In the genomic region with DNA sequence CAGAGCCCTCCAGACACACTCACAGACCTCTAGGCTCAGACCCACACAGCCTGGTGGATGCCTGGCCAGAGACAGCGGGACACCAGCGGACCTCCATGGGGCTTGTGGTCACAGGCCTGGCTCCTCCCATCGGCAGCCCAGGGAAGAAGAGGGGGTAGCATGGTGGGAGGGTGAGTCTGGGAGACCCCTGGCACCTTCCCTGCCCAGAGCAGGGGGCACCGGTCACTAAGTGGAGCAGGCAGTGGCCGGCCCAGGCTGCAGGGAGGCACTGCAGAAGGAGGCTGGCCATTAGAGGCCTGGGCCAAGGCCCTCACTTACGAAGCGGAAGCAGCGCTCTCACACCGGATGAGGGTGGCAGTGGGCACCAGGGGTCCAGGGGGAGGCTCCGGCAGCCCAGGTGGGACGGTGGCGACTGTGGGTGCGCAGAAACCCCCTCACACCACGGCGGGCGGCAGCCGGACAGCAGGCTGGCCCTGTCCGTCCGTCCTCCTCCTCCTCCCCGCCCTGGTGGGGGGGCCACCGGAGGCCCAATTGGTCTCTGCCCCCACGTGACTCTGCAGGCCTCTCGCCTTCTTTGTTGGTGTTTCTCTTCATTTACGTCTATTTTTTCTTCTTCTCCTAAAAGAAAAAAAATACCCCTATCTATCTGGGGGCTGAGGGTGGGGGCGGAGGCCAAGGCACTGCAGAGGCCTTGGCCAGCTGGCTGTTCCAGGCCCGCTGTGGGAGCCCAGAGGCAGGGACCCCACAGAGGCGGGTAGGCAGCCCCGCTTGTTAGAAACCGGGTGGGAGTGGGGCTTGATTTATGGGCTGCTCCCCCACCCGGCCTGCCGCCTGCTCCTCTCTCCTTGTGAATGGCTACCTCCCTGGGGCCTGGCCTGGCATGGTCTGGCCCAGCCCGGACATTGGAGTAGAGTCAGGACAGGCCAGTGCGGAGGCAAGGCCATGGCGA, we compare ENCODE assay signal across 21 cellular contexts. TPM values are rescaled to one million over a fixed set of nuclear protein-coding genes. Genes with fewer than 3 reads are reported as not detected.
"Had no signal": no experiment of that assay in that cellular context is flagged by ENCODE, and none has a peak within 500 bp of the region (broad histone marks: within the 10 kb centered on the region; RNA-seq: fewer than 3 reads in every experiment).

Gene NR5A1, minus strand, starts transcription at position 469 of the 949 bp plus-strand sequence. CDS start 4,004 bp downstream, outside the sequence.

- H3K4me3 ChIP-seq: pancreas, stomach had no signal

- H3K36me3 Mint-ChIP-seq: activated naive CD8-positive, alpha-beta T cell treated with anti-CD3 and anti-CD28 coated beads for 36 hours had no signal

- DNase-seq: activated CD4-positive, alpha-beta T cell treated with anti-CD3 and anti-CD28 coated beads, Interleukin-2, amount 50 U/mL, for 4 hours; activated CD4-positive, CD25-positive, alpha-beta regulatory T cell treated with anti-CD3 and anti-CD28 coated beads, Interleukin-2, amount 50 U/mL, for 72 hours; activated effector memory CD4-positive, alpha-beta T cell treated with Interleukin-2 at 50 U/mL for 16 hours; activated naive CD8-positive, alpha-beta T cell treated with anti-CD3 and anti-CD28 coated beads for 36 hours; activated T-cell treated with anti-CD3 and anti-CD28 coated beads, Interleukin-2, amount 50 U/mL, for 1 hour; effector CD4-positive, alpha-beta T cell; foreskin melanocyte; head of caudate nucleus; left ventricle myocardium superior; mesenchymal stem cell; stimulated activated CD4-positive, alpha-beta T cell treated with anti-CD3 and anti-CD28 coated beads, Interleukin-4, amount 100 ng/mL, for 4 hours; stomach; uterus had no signal

- H3K27ac ChIP-seq: pancreas, stomach, uterus had no signal

- H3K27ac Mint-ChIP-seq: activated naive CD8-positive, alpha-beta T cell treated with anti-CD3 and anti-CD28 coated beads for 36 hours; natural killer cell treated with Interleukin-12 subunit alpha and Interleukin-12 subunit beta and Interleukin-15 and Interleukin-18, amount 100 ng/mL, for 72 hours; T-helper 1 cell treated with Interleukin-12 subunit alpha and Interleukin-12 subunit beta and Interleukin-4 antibody, amounts not matched to agents 30 μg/mL and 1 μg/mL, for 36 hours had no signal

- H3K36me3 ChIP-seq: pancreas, stomach, uterus had no signal

- H3K9me3 ChIP-seq: pancreas, stomach, uterus had no signal

- H3K4me3 Mint-ChIP-seq: activated naive CD8-positive, alpha-beta T cell treated with anti-CD3 and anti-CD28 coated beads for 36 hours; natural killer cell treated with Interleukin-12 subunit alpha and Interleukin-12 subunit beta and Interleukin-15 and Interleukin-18, amount 100 ng/mL, for 72 hours; T-helper 1 cell treated with Interleukin-12 subunit alpha and Interleukin-12 subunit beta and Interleukin-4 antibody, amounts not matched to agents 30 μg/mL and 1 μg/mL, for 36 hours had no signal

- ATAC-seq: left ventricle myocardium superior, pancreas had no signal

- H3K9me3 Mint-ChIP-seq: activated naive CD8-positive, alpha-beta T cell treated with anti-CD3 and anti-CD28 coated beads for 36 hours; natural killer cell treated with Interleukin-12 subunit alpha and Interleukin-12 subunit beta and Interleukin-15 and Interleukin-18, amount 100 ng/mL, for 72 hours; T-helper 1 cell treated with Interleukin-12 subunit alpha and Interleukin-12 subunit beta and Interleukin-4 antibody, amounts not matched to agents 30 μg/mL and 1 μg/mL, for 36 hours had no signal

- FAIRE-seq: colon, pancreas, TTC549 had no signal

RNA-seq across cellular contexts. Expression of gene NR5A1, which starts in this region (rescaled TPM):
- total RNA-seq: activated naive CD8-positive, alpha-beta T cell treated with anti-CD3 and anti-CD28 coated beads for 36 hours; aorta; left ventricle myocardium superior; natural killer cell treated with Interleukin-12 subunit alpha and Interleukin-12 subunit beta and Interleukin-15 and Interleukin-18, amount 100 ng/mL, for 72 hours; renal cortical epithelial cell; skeletal muscle tissue; stomach had no signal
